8 cellular contexts compared by ENCODE assay signal in genomic region chr3:127959873-127960272, GRCh38. TPM values are rescaled to one million over a fixed set of nuclear protein-coding genes. Genes with fewer than 3 reads are reported as not detected.
A peak's percentile ranks its signal among the peaks of the same experiment; 100 is the strongest.
DNase-seq lines count a peak whose midpoint lies in the region; ATAC-seq and TF ChIP-seq lines count a peak whose summit lies in the region.

No MANE protein-coding gene starts in this region.

- no peaks in the 10 kb centered on the region for H3K27me3 ChIP-seq in Peyer's patch

- no peak overlapping the region for H3K27ac ChIP-seq in Peyer's patch

- no peaks in the 10 kb centered on the region for H3K9me3 ChIP-seq in Peyer's patch

- no peak for TF ChIP-seq POLR2A in Peyer's patch (IDR thresholded peaks at IDR 0.05)

- no peaks in the 10 kb centered on the region for H3K36me3 ChIP-seq in Peyer's patch

- no peaks in the 10 kb centered on the region for H3K4me1 ChIP-seq in Peyer's patch

- no peak for ATAC-seq in HG02642 (IDR thresholded peaks at IDR 0.05; ENCODE audit: poor library complexity, unreplicated experiment)
- ATAC-seq in GM21723 (IDR thresholded peaks at IDR 0.05; ENCODE audit: unreplicated experiment): no peak
- ATAC-seq in GM19324 (IDR thresholded peaks at IDR 0.05; ENCODE audit: low FRiP score, unreplicated experiment): no peak

- H3K4me3 ChIP-seq in Peyer's patch (no peak overlapping the region), foreskin fibroblast (ENCODE audit: low read depth in 1 of 2, low read length in 2 of 2) (no peak overlapping the region)

- TF ChIP-seq CTCF in Peyer's patch (IDR thresholded peaks at IDR 0.05) (peak in 4 of 6 experiments; percentile 15 to 55 (median 48)), foreskin fibroblast (IDR thresholded peaks at IDR 0.05; ENCODE audit: low read depth, low read length) (peak; percentile 28)

- peak; percentile 15 for DNase-seq in CD1c-positive myeloid dendritic cell (ENCODE audit: extremely low spot score)
- DNase-seq in HT-29 (ENCODE audit: low spot score): peak; percentile 88
- DNase-seq in Peyer's patch: no peak
- DNase-seq in foreskin fibroblast: peak in 1 of 2 donors; percentile 58
- peak; percentile 17 for DNase-seq in smooth muscle cell of the brain vasculature (ENCODE audit: low read depth, low spot score)

RNA-seq across cellular contexts. Expression of gene KBTBD12, which starts 44.8 kb away (rescaled TPM):
- total RNA-seq in HT-29 (2014; rRNA removed; shearing (Covaris generic)): not detected in 2 replicates
- 1 to 10 TPM; 1.5 to 3.5 (median 2.8) TPM for total RNA-seq in Peyer's patch

Comparison
In these comparisons a context has a peak if more than half of its experiments do, and no peak if none do; other contexts are left out.
1. DNase-seq: peak in CD1c-positive myeloid dendritic cell (single experiment), HT-29 (single experiment) and smooth muscle cell of the brain vasculature (single experiment); none in Peyer's patch (0 of 3).